Comparison of ENCODE assay signal across 8 cellular contexts in the genomic region with DNA sequence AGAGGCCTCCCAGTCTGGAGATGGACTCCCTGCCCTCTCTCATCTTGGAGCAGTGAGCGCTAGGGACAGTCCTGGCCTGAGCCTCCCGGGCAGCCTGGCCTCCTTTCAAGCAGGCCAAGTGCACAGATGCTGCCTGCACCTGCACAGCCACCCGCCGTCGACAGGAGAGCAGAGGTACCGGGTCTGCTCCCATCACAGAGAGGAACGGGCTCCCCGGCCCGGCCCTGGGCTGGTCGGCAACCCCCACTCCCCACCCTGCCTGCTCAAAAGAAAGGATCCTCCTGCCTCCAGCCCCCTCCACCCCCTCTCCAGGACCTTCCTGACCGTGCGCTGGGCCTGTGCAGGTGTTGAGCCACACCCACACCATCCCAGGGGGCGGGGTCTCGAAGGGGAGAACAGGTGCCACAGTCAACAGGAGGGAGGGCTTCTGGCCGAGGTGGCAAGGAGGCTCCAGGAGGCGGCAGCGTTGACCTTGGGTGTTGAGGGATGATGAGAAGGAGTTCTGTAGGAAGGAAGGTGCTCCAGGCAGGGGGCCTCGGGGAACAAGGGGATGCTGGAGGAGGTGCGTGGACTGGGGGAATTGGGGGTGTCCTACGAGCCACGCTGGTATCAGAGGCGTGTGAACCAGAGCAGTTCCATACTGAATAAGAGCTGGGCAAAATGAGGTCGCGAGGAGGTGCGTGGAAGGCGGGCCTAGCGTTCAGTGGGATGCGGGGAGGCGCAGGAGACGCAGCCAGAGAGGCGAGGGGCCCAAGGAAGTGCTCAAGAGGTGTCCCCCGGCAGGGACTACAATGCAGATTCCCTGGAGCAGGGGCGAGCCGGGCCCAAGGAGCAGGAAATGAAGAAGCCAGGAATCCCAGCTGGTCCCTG. TPM values are rescaled to one million over a fixed set of nuclear protein-coding genes. Genes with fewer than 3 reads are reported as not detected.
DNase-seq lines count a peak whose midpoint lies in the region; ATAC-seq lines count a peak whose summit lies in the region.

No MANE protein-coding gene starts in this region.

- POLR2A ChIA-PET in activated CD8-positive, alpha-beta T cell treated with anti-CD3 and anti-CD28 coated beads, Interleukin-2, amount 10 ng/mL, durations not matched to agents 7 days and 5 days (lab: Charles Lee), result interaction anchor here (0.5 kb wide), 1 partner anchor 17 kb away, joined by 3 read pairs; no protein-coding TSS in a partner anchor

- ATAC-seq in activated CD8-positive, alpha-beta T cell treated with anti-CD3 and anti-CD28 coated beads, Interleukin-2, amount 10 ng/mL, durations not matched to agents 7 days and 5 days, result no peak
- ATAC-seq in left colon, result peak; percentile 47

- CTCF ChIA-PET in activated CD8-positive, alpha-beta T cell treated with anti-CD3 and anti-CD28 coated beads, Interleukin-2, amount 10 ng/mL, durations not matched to agents 7 days and 5 days (lab: Charles Lee), result interaction anchor here (0.9 to 1.6 kb wide), 2 partner anchors 45 to 427 kb away, joined by 3 to 7 read pairs; no protein-coding TSS in a partner anchor

- H3K27ac Mint-ChIP-seq in activated CD8-positive, alpha-beta T cell treated with anti-CD3 and anti-CD28 coated beads, Interleukin-2, amount 10 ng/mL, durations not matched to agents 7 days and 5 days, result peak overlapping the region; percentile 68

- intact Hi-C loops in left colon (cut with DNase I, micrococcal nuclease), result no loop called here

- H3K4me1 Mint-ChIP-seq in activated CD8-positive, alpha-beta T cell treated with anti-CD3 and anti-CD28 coated beads, Interleukin-2, amount 10 ng/mL, durations not matched to agents 7 days and 5 days (ENCODE audit: low read depth), result peaks cover 11% of the 10 kb centered on the region

- peak; percentile 89 for DNase-seq in DMS53 (lab: John Stamatoyannopoulos, UW)
- DNase-seq in LoVo (ENCODE audit: low spot score), result peak; percentile 31
- no peak for DNase-seq in activated CD8-positive, alpha-beta T cell treated with anti-CD3 and anti-CD28 coated beads, Interleukin-2, amount 10 ng/mL, durations not matched to agents 7 days and 5 days
- peak; percentile 82 to 85 for DNase-seq in left colon
- DNase-seq in NCI-H226, result no peak
- no peak for DNase-seq in MV-4-11 (lab: John Stamatoyannopoulos, UW)
- no peak for DNase-seq in putamen (ENCODE audit: low spot score)
- DNase-seq in SK-N-DZ (ENCODE audit: low spot score), result no peak

- no peaks in the 10 kb centered on the region for H3K9me3 Mint-ChIP-seq in activated CD8-positive, alpha-beta T cell treated with anti-CD3 and anti-CD28 coated beads, Interleukin-2, amount 10 ng/mL, durations not matched to agents 7 days and 5 days (ENCODE audit: insufficient read depth)

- no peaks in the 10 kb centered on the region for H3K36me3 Mint-ChIP-seq in activated CD8-positive, alpha-beta T cell treated with anti-CD3 and anti-CD28 coated beads, Interleukin-2, amount 10 ng/mL, durations not matched to agents 7 days and 5 days (ENCODE audit: low read depth)

- peaks cover 5% of the 10 kb centered on the region for H3K27me3 Mint-ChIP-seq in activated CD8-positive, alpha-beta T cell treated with anti-CD3 and anti-CD28 coated beads, Interleukin-2, amount 10 ng/mL, durations not matched to agents 7 days and 5 days (ENCODE audit: low read depth)

- peak overlapping the region; percentile 55 for H3K4me3 Mint-ChIP-seq in activated CD8-positive, alpha-beta T cell treated with anti-CD3 and anti-CD28 coated beads, Interleukin-2, amount 10 ng/mL, durations not matched to agents 7 days and 5 days

RNA-seq across cellular contexts. Expression of gene CDH15, which starts 1.0 kb away (rescaled TPM):
- total RNA-seq in activated CD8-positive, alpha-beta T cell treated with anti-CD3 and anti-CD28 coated beads, Interleukin-2, amount 10 ng/mL, durations not matched to agents 7 days and 5 days, result not detected
- total RNA-seq in left colon, result not detected
- 0.26 TPM in 1 of 2 replicates, not detected in the other for polyA plus RNA-seq in SK-N-DZ (2014; cell fraction: cytosol; rRNA removed)
- polyA plus RNA-seq in SK-N-DZ (2014; cell fraction: nucleus; rRNA removed), result 0.08 and 0.28 TPM in 2 replicates

RNA-seq across cellular contexts. Expression of gene SLC22A31, which starts 29.8 kb away (rescaled TPM):
- total RNA-seq in activated CD8-positive, alpha-beta T cell treated with anti-CD3 and anti-CD28 coated beads, Interleukin-2, amount 10 ng/mL, durations not matched to agents 7 days and 5 days, result not detected
- under 1 TPM; 0.34 to 0.59 TPM for total RNA-seq in left colon
- polyA plus RNA-seq in SK-N-DZ (2014; cell fraction: cytosol; rRNA removed), result not detected in 2 replicates
- polyA plus RNA-seq in SK-N-DZ (2014; cell fraction: nucleus; rRNA removed), result 0.49 and 2.2 TPM in 2 replicates

RNA-seq across cellular contexts. Expression of gene ZNF778, which starts 46.9 kb away (rescaled TPM):
- 1 to 10 TPM; 4.9 to 7.4 TPM for total RNA-seq in activated CD8-positive, alpha-beta T cell treated with anti-CD3 and anti-CD28 coated beads, Interleukin-2, amount 10 ng/mL, durations not matched to agents 7 days and 5 days
- 1 to 10 TPM; 4.4 to 7.0 TPM for total RNA-seq in left colon
- 6.4 and 9.0 TPM in 2 replicates for polyA plus RNA-seq in SK-N-DZ (2014; cell fraction: cytosol; rRNA removed)
- polyA plus RNA-seq in SK-N-DZ (2014; cell fraction: nucleus; rRNA removed), result 3.7 and 12.1 TPM in 2 replicates

Comparison
In these comparisons a context has a peak if more than half of its experiments do, and no peak if none do; other contexts are left out.
1. DNase-seq: peak in DMS53 (single experiment), LoVo (single experiment) and left colon (2 of 2); none in activated CD8-positive, alpha-beta T cell treated with anti-CD3 and anti-CD28 coated beads, Interleukin-2, amount 10 ng/mL, durations not matched to agents 7 days and 5 days (single experiment), NCI-H226 (single experiment), MV-4-11 (single experiment), putamen (single experiment) and SK-N-DZ (single experiment).